Comparison of ENCODE assay signal across 1 cellular context in the genomic region with DNA sequence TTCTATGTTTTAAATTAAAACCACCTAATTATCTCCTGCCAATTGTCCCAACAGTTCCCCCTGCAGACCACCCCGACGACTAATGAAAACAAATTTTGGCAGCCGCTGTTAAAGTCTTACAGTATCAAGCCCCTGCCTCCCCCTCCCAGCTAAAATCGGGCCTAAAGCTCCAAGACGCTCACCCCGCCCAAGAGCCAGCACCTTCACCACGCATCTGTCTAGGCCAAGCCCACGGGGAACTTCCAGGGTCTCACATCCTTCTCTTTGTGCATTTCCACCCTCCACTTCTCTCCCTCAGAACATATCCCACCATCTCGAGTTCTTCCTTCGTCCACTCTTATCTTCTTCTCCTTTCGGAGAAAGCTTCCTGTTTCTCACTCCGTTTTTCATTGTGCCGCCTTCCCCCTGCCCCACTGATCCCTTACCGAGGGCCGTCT.
TF ChIP-seq lines count a peak whose summit lies in the region.

No MANE protein-coding gene starts in this region.

TF ChIP-seq in IMR-90, 13 proteins besides CTCF, POLR2A, EP300 and RAD21:
- TF ChIP-seq RCOR1 (IDR thresholded peaks at IDR 0.05; ENCODE audit: insufficient replicate concordance, low read length): no peak
